ENCODE assay signal across 9 cellular contexts in the genomic region with DNA sequence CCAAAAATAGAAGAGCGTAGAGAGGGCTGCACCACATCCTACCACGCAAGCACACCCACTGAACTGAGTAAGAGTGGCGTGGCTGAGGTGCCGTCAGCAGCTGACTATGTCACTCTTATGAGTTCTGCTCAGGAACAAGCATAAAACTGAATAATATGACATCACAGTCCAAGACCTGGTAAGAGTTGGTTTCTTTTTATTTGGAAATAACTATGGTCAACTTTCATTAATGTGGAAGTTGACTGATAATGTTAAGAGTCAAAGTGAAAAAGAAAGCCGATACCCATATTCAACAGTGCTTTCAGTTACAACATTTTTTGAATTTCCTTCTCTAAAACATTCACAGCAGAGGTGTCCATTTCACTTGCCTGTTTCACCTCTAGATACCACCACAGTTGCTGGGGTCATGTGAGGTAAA. TPM values are rescaled to one million over a fixed set of nuclear protein-coding genes. Genes with fewer than 3 reads are reported as not detected.
DNase-seq lines count a peak whose midpoint lies in the region; ATAC-seq and TF ChIP-seq lines count a peak whose summit lies in the region.
"Had no signal": no experiment of that assay in that cellular context is flagged by ENCODE, and none has a peak within 500 bp of the region (broad histone marks: within the 10 kb centered on the region; RNA-seq: fewer than 3 reads in every experiment).

No MANE protein-coding gene starts in this region.

- no peaks in the 10 kb centered on the region for H3K4me1 ChIP-seq in tibial artery

- H3K36me3 Mint-ChIP-seq in naive thymus-derived CD8-positive, alpha-beta T cell: peaks cover 5 to 64% (median 43%) of the 10 kb centered on the region in 3 donors

- H3K4me1 Mint-ChIP-seq in naive thymus-derived CD8-positive, alpha-beta T cell: peaks cover 7 to 40% (median 32%) of the 10 kb centered on the region in 4 donors

- H3K27me3 Mint-ChIP-seq in naive thymus-derived CD8-positive, alpha-beta T cell: no peaks in the 10 kb centered on the region

- H3K27me3 ChIP-seq in WERI-Rb-1 (ENCODE audit: insufficient read depth, low read depth, severe bottlenecking): no peaks in the 10 kb centered on the region
- H3K27me3 ChIP-seq in tibial artery: no peaks in the 10 kb centered on the region

- H3K27ac Mint-ChIP-seq in naive thymus-derived CD8-positive, alpha-beta T cell: peak overlapping the region in 6 of 10 donors; percentile 0 to 82 (median 48)

- H3K36me3 ChIP-seq in WERI-Rb-1 (peaks cover 45% of the 10 kb centered on the region), tibial artery (peaks cover 39 to 64% (median 50%) of the 10 kb centered on the region in 3 donors)

- intact Hi-C loops in tibial artery (cut with DNase I; ENCODE audit: low total_unique reads): no loop called here

- H3K9me3 ChIP-seq in WERI-Rb-1 (ENCODE audit: severe bottlenecking) (no peaks in the 10 kb centered on the region), tibial artery (no peaks in the 10 kb centered on the region)

- ATAC-seq in GM18873 (IDR thresholded peaks at IDR 0.05; ENCODE audit: low FRiP score, unreplicated experiment) (peak; percentile 44), GM21529 (IDR thresholded peaks at IDR 0.05; ENCODE audit: unreplicated experiment) (peak; percentile 72), HG03442 (IDR thresholded peaks at IDR 0.05; ENCODE audit: unreplicated experiment) (peak; percentile 70)
- ATAC-seq in naive thymus-derived CD8-positive, alpha-beta T cell: peak in 1 of 2 donors; percentile 58

- DNase-seq in naive thymus-derived CD8-positive, alpha-beta T cell: peak in 1 of 10 donors; percentile 19
- DNase-seq in globus pallidus (ENCODE audit: low spot score): no peak
- DNase-seq in WERI-Rb-1: no peak
- no peak for DNase-seq in tibial artery
- DNase-seq: NCI-H146, small intestine had no signal

- H3K4me3 Mint-ChIP-seq in naive thymus-derived CD8-positive, alpha-beta T cell: peak overlapping the region in 1 of 10 donors; percentile 12

- H3K4me3 ChIP-seq in WERI-Rb-1 (ENCODE audit: low read depth, low read length): no peak overlapping the region
- H3K4me3 ChIP-seq in tibial artery: no peak overlapping the region

- POLR2A ChIA-PET in naive thymus-derived CD8-positive, alpha-beta T cell (lab: Charles Lee): no interaction called here

- TF ChIP-seq CTCF in WERI-Rb-1 (IDR thresholded peaks at IDR 0.05; ENCODE audit: low read depth, low read length): no peak
- no peak for TF ChIP-seq CTCF in tibial artery (IDR thresholded peaks at IDR 0.05)

- H3K27ac ChIP-seq in WERI-Rb-1: no peak overlapping the region
- no peak overlapping the region for H3K27ac ChIP-seq in tibial artery

- H3K9me3 Mint-ChIP-seq in naive thymus-derived CD8-positive, alpha-beta T cell: no peaks in the 10 kb centered on the region

RNA-seq across cellular contexts. Expression of gene GNS, which starts 44.6 kb away (rescaled TPM):
- total RNA-seq in naive thymus-derived CD8-positive, alpha-beta T cell: 10 to 100 TPM; 30.1 to 30.2 TPM
- 10 to 100 TPM; 36.3 to 39.8 (median 38.0) TPM for polyA plus RNA-seq in naive thymus-derived CD8-positive, alpha-beta T cell
